ENCODE assay signal across 8 cellular contexts in the genomic region with DNA sequence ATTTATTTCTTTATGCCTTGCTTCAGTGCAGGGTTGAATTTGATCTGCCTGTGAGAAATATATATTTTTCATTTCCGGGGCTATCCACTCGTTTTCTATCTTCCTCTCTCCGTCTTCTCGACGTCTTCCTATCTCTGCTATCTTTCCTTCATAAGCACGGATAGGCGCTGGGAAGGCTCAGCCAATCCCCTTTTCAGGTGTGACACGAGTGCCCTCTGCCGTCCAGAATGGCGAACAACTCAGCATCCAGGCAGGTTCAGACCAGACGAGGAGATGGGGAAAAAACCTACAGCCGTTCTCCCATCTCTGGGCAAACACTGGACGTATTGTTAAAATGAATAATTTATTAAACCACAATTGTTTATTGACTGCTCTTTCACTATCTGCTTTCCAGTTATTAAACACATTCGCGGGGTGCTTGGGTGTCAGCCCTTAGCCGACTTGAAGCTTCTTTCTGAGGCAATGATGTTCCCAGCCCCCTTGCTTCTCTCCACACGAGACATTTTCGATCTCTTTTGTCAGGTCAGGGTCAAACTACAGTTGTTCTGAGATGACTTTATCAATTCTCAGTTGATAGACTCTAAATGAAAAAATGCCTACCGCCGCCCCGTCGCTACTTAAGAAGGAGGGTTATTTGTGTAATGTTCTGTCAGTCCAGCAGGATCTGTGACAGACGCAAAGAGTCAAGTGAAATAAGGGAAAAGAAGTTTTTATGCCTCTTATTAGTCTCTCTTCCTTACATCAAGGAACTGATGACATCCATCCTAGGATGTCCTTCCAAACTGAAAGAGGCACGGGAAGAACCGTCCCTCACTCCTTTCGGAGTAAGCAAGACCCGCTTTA.
DNase-seq lines count a peak whose midpoint lies in the region; ATAC-seq, FAIRE-seq and TF ChIP-seq lines count a peak whose summit lies in the region.

No MANE protein-coding gene starts in this region.

- in situ Hi-C loops in mammary epithelial cell (cut with MboI; ENCODE audit: low sequenced_read_pairs in 2 of 2): no loop called here

- ATAC-seq in GM19035 (IDR thresholded peaks at IDR 0.05; ENCODE audit: unreplicated experiment): peak; percentile 52

- H3K4me3 ChIP-seq in Karpas-422 (ENCODE audit: low read length): no peak overlapping the region
- H3K4me3 ChIP-seq in mammary epithelial cell (replicated peaks in 1 of 3; ENCODE audit: insufficient read depth in 1 of 3, low read depth in 2 of 3, low read length in 3 of 3): no peak overlapping the region
- H3K4me3 ChIP-seq in kidney (ENCODE audit: low read length in 2 of 2): no peak overlapping the region

- 34% methylated on average over 26 of the region's 27 CpGs for WGBS in mammary epithelial cell (ENCODE audit: low coverage, missing lambda C conversion rate)

- H3K9me3 ChIP-seq in Karpas-422 (ENCODE audit: low read length): no peaks in the 10 kb centered on the region
- no peaks in the 10 kb centered on the region for H3K9me3 ChIP-seq in mammary epithelial cell (replicated peaks; ENCODE audit: insufficient read depth, low read length)
- no peaks in the 10 kb centered on the region for H3K9me3 ChIP-seq in kidney (ENCODE audit: control insufficient read depth in 1 of 2, low read length in 2 of 2)

- H3K4me1 ChIP-seq in Karpas-422 (ENCODE audit: low read length) (no peaks in the 10 kb centered on the region), mammary epithelial cell (ENCODE audit: insufficient read depth, low read length) (no peaks in the 10 kb centered on the region), kidney (ENCODE audit: control insufficient read depth in 1 of 2, insufficient read depth in 1 of 2, low read depth in 1 of 2, low read length in 2 of 2) (no peaks in the 10 kb centered on the region)

- intact Hi-C loops in mammary epithelial cell (cut with micrococcal nuclease): loop anchor here (1.0 to 5.0 kb wide), 5 partner anchors 48 to 882 kb away; no protein-coding TSS in a partner anchor
- intact Hi-C loops in kidney (cut with DNase I): no loop called here

- CTCF ChIA-PET in mammary epithelial cell (lab: Charles Lee; ENCODE audit: low non-redundant PET): no interaction called here

- no peaks in the 10 kb centered on the region for H3K9me2 ChIP-seq in Karpas-422 (replicated peaks; ENCODE audit: insufficient read depth, low read length)

- H3K27me3 ChIP-seq in Karpas-422 (ENCODE audit: low read length): no peaks in the 10 kb centered on the region
- H3K27me3 ChIP-seq in mammary epithelial cell (ENCODE audit: insufficient read depth, low read length): no peaks in the 10 kb centered on the region

- no peaks in the 10 kb centered on the region for H3K79me2 ChIP-seq in Karpas-422 (ENCODE audit: low read length)
- H3K79me2 ChIP-seq in mammary epithelial cell (ENCODE audit: insufficient read depth, low read length): no peaks in the 10 kb centered on the region

- dilution Hi-C loops in mammary epithelial cell (cut with HindIII; ENCODE audit: low sequenced_read_pairs): loop anchor here (25.0 kb wide), 1 partner anchor 332 kb away; no protein-coding TSS in a partner anchor

- BruUV-seq in mammary epithelial cell (replicated peaks; lab: Mats Ljungman, UMichigan): no TSS peak

- DNase-seq in CD1c-positive myeloid dendritic cell (ENCODE audit: extremely low spot score) (peak; percentile 72), Karpas-422 (peak; percentile 79), RPMI8226 (peak; percentile 61), mammary epithelial cell (peak; percentile 74), kidney (peak; percentile 84), HuH-7.5 (ENCODE audit: low spot score) (no peak)
- peak; percentile 58 to 70 for DNase-seq in stimulated activated CD4-positive, alpha-beta T cell treated with anti-CD3 and anti-CD28 coated beads, Interleukin-2, amount 100 ng/mL, for 24 hours

- FAIRE-seq in kidney (lab: Jason Lieb, UNC): peak; percentile 76

- H4K20me1 ChIP-seq in Karpas-422 (ENCODE audit: insufficient read depth, low read depth, low read length) (no peaks in the 10 kb centered on the region), mammary epithelial cell (ENCODE audit: insufficient read depth, low read length) (no peaks in the 10 kb centered on the region)

- H3K36me3 ChIP-seq in Karpas-422 (ENCODE audit: insufficient read depth, low read length): no peaks in the 10 kb centered on the region
- no peaks in the 10 kb centered on the region for H3K36me3 ChIP-seq in mammary epithelial cell (ENCODE audit: insufficient read depth, low read length)
- H3K36me3 ChIP-seq in kidney (ENCODE audit: control insufficient read depth in 1 of 2, insufficient read depth in 2 of 2, low read length in 2 of 2): no peaks in the 10 kb centered on the region

- H2AFZ ChIP-seq in Karpas-422 (ENCODE audit: low read length) (no peak overlapping the region), mammary epithelial cell (ENCODE audit: low read depth, low read length) (peak overlapping the region; percentile 25)

- TF ChIP-seq CTCF in mammary epithelial cell (conservative IDR thresholded peaks at IDR 0.05 in 1 of 2, IDR thresholded peaks at IDR 0.05 in 1 of 2; ENCODE audit: extremely low read depth in 1 of 2, insufficient read depth in 1 of 2, low read depth in 1 of 2, low read length in 2 of 2) (peak; percentile 87 to 92), kidney (IDR thresholded peaks at IDR 0.05; ENCODE audit: borderline replicate concordance, extremely low read depth, insufficient read depth) (peak; percentile 81)

- H3K27ac ChIP-seq in Karpas-422 (ENCODE audit: low read length) (no peak overlapping the region), mammary epithelial cell (ENCODE audit: insufficient read depth, low read depth, low read length) (no peak overlapping the region), kidney (ENCODE audit: low read depth in 2 of 2, low read length in 2 of 2) (no peak overlapping the region)

- H3K9ac ChIP-seq in Karpas-422 (ENCODE audit: low read length) (no peak overlapping the region), mammary epithelial cell (ENCODE audit: insufficient read depth, low read length) (no peak overlapping the region), kidney (ENCODE audit: low read length in 2 of 2) (no peak overlapping the region)

- H3K4me2 ChIP-seq in Karpas-422 (ENCODE audit: low read depth, low read length, poor library complexity, severe bottlenecking): no peak overlapping the region
- H3K4me2 ChIP-seq in mammary epithelial cell (ENCODE audit: insufficient read depth, low read depth, low read length): peak overlapping the region; percentile 17
